Comparison of ENCODE assay signal across 17 cellular contexts in the genomic region with DNA sequence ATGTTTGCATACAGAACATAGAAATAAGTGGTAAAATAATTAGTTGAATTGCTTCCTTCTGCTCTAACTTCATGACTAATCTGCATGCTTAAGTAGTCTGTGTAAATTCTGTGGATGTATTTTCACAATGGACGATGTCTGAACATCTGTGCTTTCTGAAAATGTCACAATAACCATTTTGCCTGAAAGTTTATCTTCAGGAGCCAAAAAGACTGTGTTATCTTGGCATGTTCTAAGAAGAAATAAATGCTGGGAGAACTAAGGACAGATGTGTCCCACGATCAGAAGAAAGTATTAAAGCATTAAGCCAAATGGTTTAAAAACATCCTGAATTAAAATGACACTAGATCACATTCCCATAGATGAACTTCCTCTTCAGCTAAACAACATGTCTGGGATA.
A peak's percentile ranks its signal among the peaks of the same experiment; 100 is the strongest.
DNase-seq lines count a peak whose midpoint lies in the region; ATAC-seq and TF ChIP-seq lines count a peak whose summit lies in the region.
"Had no signal": no experiment of that assay in that cellular context is flagged by ENCODE, and none has a peak within 500 bp of the region (broad histone marks: within the 10 kb centered on the region; RNA-seq: fewer than 3 reads in every experiment).

No MANE protein-coding gene starts in this region.

- TF ChIP-seq CTCF in left lung (IDR thresholded peaks at IDR 0.05) (no peak), brain microvascular endothelial cell (IDR thresholded peaks at IDR 0.05; ENCODE audit: low read depth, low read length, missing control alignments) (no peak)

- H3K27ac ChIP-seq in SJCRH30 (peak overlapping the region; percentile 96), left lung (no peak overlapping the region), brain microvascular endothelial cell (no peak overlapping the region)
- H3K27ac ChIP-seq: HL-60 had no signal

- in situ Hi-C loops in brain microvascular endothelial cell (cut with HindIII; ENCODE audit: low pct_ligation_motif_present, low sequenced_read_pairs) = no loop called here

- H3K4me3 ChIP-seq in SJCRH30 (no peak overlapping the region), left lung (no peak overlapping the region), brain microvascular endothelial cell (ENCODE audit: low read depth, low read length) (no peak overlapping the region)

- H3K36me3 ChIP-seq in SJCRH30 (no peaks in the 10 kb centered on the region), left lung (no peaks in the 10 kb centered on the region), brain microvascular endothelial cell (replicated peaks) (no peaks in the 10 kb centered on the region)

- intact Hi-C loops in sciatic nerve (cut with DNase I) (no loop called here), left lung (cut with DNase I) (no loop called here)

- no peaks in the 10 kb centered on the region; the same call in 1 of the 2 replicates for H3K9me3 ChIP-seq in SJCRH30 (replicated peaks)
- no peaks in the 10 kb centered on the region for H3K9me3 ChIP-seq in left lung
- H3K9me3 ChIP-seq: SK-N-SH had no signal

- H3K27me3 ChIP-seq in SJCRH30 = no peaks in the 10 kb centered on the region
- H3K27me3 ChIP-seq in left lung = no peaks in the 10 kb centered on the region
- no peaks in the 10 kb centered on the region for H3K27me3 ChIP-seq in brain microvascular endothelial cell (replicated peaks)

- ATAC-seq in sciatic nerve (peak; percentile 46), left lung (no peak), GM21381 (IDR thresholded peaks at IDR 0.05; ENCODE audit: unreplicated experiment) (no peak)
- ATAC-seq: CD8-positive, alpha-beta T cell; Panc1 had no signal

- peak; percentile 26 for DNase-seq in AG20443 (ENCODE audit: low spot score)
- DNase-seq in SJCRH30 = no peak
- DNase-seq in fibroblast of peridontal ligament (ENCODE audit: extremely low read depth) = peak; percentile 62
- no peak for DNase-seq in sciatic nerve (ENCODE audit: low spot score)
- DNase-seq in left lung = no peak
- DNase-seq in brain microvascular endothelial cell = no peak
- DNase-seq in NOMO-1 treated with DMSO at 0.1 percent for 48 hours (lab: John Stamatoyannopoulos, UW; ENCODE audit: unreplicated experiment) = no peak
- DNase-seq: CD8-positive, alpha-beta T cell; H7; NCI-H1105; NCI-H1694; NCI-H2227 treated with DMSO at 0.1 percent for 48 hours; NCI-H524; SK-N-SH had no signal

- peaks cover 42% of the 10 kb centered on the region for H3K4me1 ChIP-seq in SJCRH30
- no peaks in the 10 kb centered on the region for H3K4me1 ChIP-seq in left lung

Comparison
In these comparisons a context has a peak if more than half of its experiments do, and no peak if none do; other contexts are left out.
1. DNase-seq: peak in AG20443 (single experiment) and fibroblast of peridontal ligament (single experiment); none in SJCRH30 (0 of 2), sciatic nerve (single experiment), left lung (0 of 2), brain microvascular endothelial cell (single experiment) and NOMO-1 treated with DMSO at 0.1 percent for 48 hours (single experiment).